ENCODE assay signal across 19 cellular contexts in the genomic region with DNA sequence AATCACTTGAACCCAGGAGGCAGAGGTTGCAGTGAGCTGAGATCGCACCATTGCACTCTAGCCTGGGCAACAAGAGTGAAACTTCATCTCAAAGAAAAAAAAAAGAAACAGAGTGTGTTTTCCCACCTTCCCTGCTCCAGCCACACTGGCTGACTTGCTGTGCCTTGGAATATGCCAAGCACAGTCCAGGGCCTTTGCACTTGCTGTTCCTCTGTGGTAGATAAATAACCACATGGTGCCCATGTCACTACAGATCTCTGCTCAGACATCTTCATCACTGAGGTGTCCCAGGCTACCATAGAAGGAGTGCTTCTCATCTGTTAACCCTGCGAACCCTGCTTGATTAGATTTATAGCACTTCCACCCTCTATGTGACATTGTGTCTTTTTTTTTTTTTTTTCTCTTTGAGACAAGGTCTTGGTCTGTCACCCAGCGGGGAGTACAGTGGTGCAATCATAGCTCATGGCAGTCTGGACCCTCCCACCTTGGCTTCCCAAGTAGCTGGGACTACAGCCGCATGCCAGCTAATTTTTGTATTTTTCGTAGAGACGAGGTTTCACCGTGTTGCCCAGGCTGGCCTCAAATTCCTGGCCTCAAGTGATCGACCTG.
"Had no signal": no experiment of that assay in that cellular context is flagged by ENCODE, and none has a peak within 500 bp of the region (broad histone marks: within the 10 kb centered on the region; RNA-seq: fewer than 3 reads in every experiment).

No MANE protein-coding gene starts in this region.

- H3K36me3 ChIP-seq: adrenal gland, sigmoid colon, thoracic aorta had no signal

- H3K27me3 ChIP-seq: adrenal gland, sigmoid colon had no signal

- ATAC-seq: activated naive CD4-positive, alpha-beta T cell treated with anti-CD3 and anti-CD28 coated beads, Interleukin-2, amount 50 U/mL, for 72 hours; left colon; stimulated activated memory B cell treated with anti-CD40 and anti-IgM and Interleukin-4, amounts not matched to agents 10 μg/mL and 1 μg/mL and 100 μg/mL, for 72 hours had no signal

- H3K27ac Mint-ChIP-seq: activated CD4-positive, alpha-beta memory T cell treated with anti-CD3 and anti-CD28 coated beads for 36 hours; activated naive CD4-positive, alpha-beta T cell treated with anti-CD3 and anti-CD28 coated beads, Interleukin-2, amount 50 U/mL, for 72 hours; activated T-helper 1 cell treated with anti-CD3 and anti-CD28 coated beads, Interleukin-12 subunit alpha, Interleukin-12 subunit beta, Interleukin-2, Interleukin-4 antibody, amounts not matched to agents 30 ng/mL and 10 ng/mL and 1 ng/mL, durations not matched to agents 14 hours and 24 hours and 36 hours; mesothelial cell of epicardium; natural killer cell treated with Interleukin-12 subunit alpha and Interleukin-12 subunit beta and Interleukin-15 and Interleukin-18, amount 100 ng/mL, for 72 hours had no signal

- H3K9me3 Mint-ChIP-seq: activated CD4-positive, alpha-beta memory T cell treated with anti-CD3 and anti-CD28 coated beads for 36 hours; activated naive CD4-positive, alpha-beta T cell treated with anti-CD3 and anti-CD28 coated beads, Interleukin-2, amount 50 U/mL, for 72 hours; activated T-helper 1 cell treated with anti-CD3 and anti-CD28 coated beads, Interleukin-12 subunit alpha, Interleukin-12 subunit beta, Interleukin-2, Interleukin-4 antibody, amounts not matched to agents 30 ng/mL and 10 ng/mL and 1 ng/mL, durations not matched to agents 14 hours and 24 hours and 36 hours; mesothelial cell of epicardium; natural killer cell treated with Interleukin-12 subunit alpha and Interleukin-12 subunit beta and Interleukin-15 and Interleukin-18, amount 100 ng/mL, for 72 hours; stimulated activated memory B cell treated with anti-CD40 and anti-IgM and Interleukin-4, amounts not matched to agents 10 μg/mL and 1 μg/mL and 100 μg/mL, for 72 hours had no signal

- H3K4me3 ChIP-seq: adrenal gland, lung, sigmoid colon, thoracic aorta had no signal

- H3K27ac ChIP-seq: adrenal gland, sigmoid colon, thoracic aorta had no signal

- H3K27me3 Mint-ChIP-seq: activated CD4-positive, alpha-beta memory T cell treated with anti-CD3 and anti-CD28 coated beads for 36 hours; natural killer cell treated with Interleukin-12 subunit alpha and Interleukin-12 subunit beta and Interleukin-15 and Interleukin-18, amount 100 ng/mL, for 72 hours; stimulated activated memory B cell treated with anti-CD40 and anti-IgM and Interleukin-4, amounts not matched to agents 10 μg/mL and 1 μg/mL and 100 μg/mL, for 72 hours had no signal

- H3K36me3 Mint-ChIP-seq: activated CD4-positive, alpha-beta memory T cell treated with anti-CD3 and anti-CD28 coated beads for 36 hours; activated naive CD4-positive, alpha-beta T cell treated with anti-CD3 and anti-CD28 coated beads, Interleukin-2, amount 50 U/mL, for 72 hours; natural killer cell treated with Interleukin-12 subunit alpha and Interleukin-12 subunit beta and Interleukin-15 and Interleukin-18, amount 100 ng/mL, for 72 hours had no signal

- H3K4me3 Mint-ChIP-seq: activated CD4-positive, alpha-beta memory T cell treated with anti-CD3 and anti-CD28 coated beads for 36 hours; activated T-helper 1 cell treated with anti-CD3 and anti-CD28 coated beads, Interleukin-12 subunit alpha, Interleukin-12 subunit beta, Interleukin-2, Interleukin-4 antibody, amounts not matched to agents 30 ng/mL and 10 ng/mL and 1 ng/mL, durations not matched to agents 14 hours and 24 hours and 36 hours; mesothelial cell of epicardium; natural killer cell treated with Interleukin-12 subunit alpha and Interleukin-12 subunit beta and Interleukin-15 and Interleukin-18, amount 100 ng/mL, for 72 hours; stimulated activated memory B cell treated with anti-CD40 and anti-IgM and Interleukin-4, amounts not matched to agents 10 μg/mL and 1 μg/mL and 100 μg/mL, for 72 hours had no signal

- DNase-seq: activated CD4-positive, alpha-beta memory T cell treated with anti-CD3 and anti-CD28 coated beads for 36 hours; activated gamma-delta T cell treated with Interleukin-2 at 50 U/mL for 16 hours; activated T-cell treated with anti-CD3 and anti-CD28 coated beads for 4 hours; cerebellar nuclear complex; effector CD8-positive, alpha-beta T cell; foreskin fibroblast; hippocampal formation; left colon; sigmoid colon; stimulated activated CD4-positive, alpha-beta T cell treated with anti-CD3 and anti-CD28 coated beads, Interleukin-4, amount 100 ng/mL, for 24 hours; T-helper 2 cell had no signal

- H3K9me3 ChIP-seq: adrenal gland, sigmoid colon, thoracic aorta had no signal
